ENCODE assay signal across 11 cellular contexts in genomic region chrX:41339148-41339547, GRCh38. TPM values are rescaled to one million over a fixed set of nuclear protein-coding genes. Genes with fewer than 3 reads are reported as not detected.
DNase-seq lines count a peak whose midpoint lies in the region; ATAC-seq lines count a peak whose summit lies in the region.
"Had no signal": no experiment of that assay in that cellular context is flagged by ENCODE, and none has a peak within 500 bp of the region (broad histone marks: within the 10 kb centered on the region; RNA-seq: fewer than 3 reads in every experiment).

No MANE protein-coding gene starts in this region.

- DNase-seq in activated CD4-positive, alpha-beta T cell treated with anti-CD3 and anti-CD28 coated beads for 36 hours, result no peak
- no peak for DNase-seq in activated CD4-positive, alpha-beta T cell treated with anti-CD3 and anti-CD28 coated beads, Interleukin-2, amount 50 U/mL, for 4 hours
- DNase-seq in activated T-helper 1 cell treated with anti-CD3 and anti-CD28 coated beads, Interleukin-12 subunit alpha, Interleukin-12 subunit beta, Interleukin-2, Interleukin-4 antibody, amounts not matched to agents 30 ng/mL and 10 ng/mL and 1 ng/mL, durations not matched to agents 14 hours and 24 hours and 36 hours (ENCODE audit: low spot score), result no peak
- DNase-seq in fibroblast of gingiva (ENCODE audit: low read depth), result peak; percentile 74
- DNase-seq in Kasumi-1 (lab: John Stamatoyannopoulos, UW), result no peak
- DNase-seq in KG1 (lab: John Stamatoyannopoulos, UW), result no peak
- DNase-seq: DMS153; stimulated activated CD4-positive, alpha-beta T cell treated with anti-CD3 and anti-CD28 coated beads, Interleukin-2, amount 100 ng/mL, for 24 hours had no signal

- POLR2A ChIA-PET in activated CD4-positive, alpha-beta T cell treated with anti-CD3 and anti-CD28 coated beads for 36 hours (lab: Charles Lee), result interaction anchor here (0.6 kb wide), 2 partner anchors 9 to 369 kb away, joined by 3 to 4 read pairs; no protein-coding TSS in a partner anchor

- no peak overlapping the region for H3K9ac ChIP-seq in skeletal muscle satellite cell (ENCODE audit: low read depth, low read length)

- no peaks in the 10 kb centered on the region for H3K9me3 Mint-ChIP-seq in activated CD4-positive, alpha-beta T cell treated with anti-CD3 and anti-CD28 coated beads for 36 hours (ENCODE audit: low read depth)
- no peaks in the 10 kb centered on the region for H3K9me3 Mint-ChIP-seq in activated T-helper 1 cell treated with anti-CD3 and anti-CD28 coated beads, Interleukin-12 subunit alpha, Interleukin-12 subunit beta, Interleukin-2, Interleukin-4 antibody, amounts not matched to agents 30 ng/mL and 10 ng/mL and 1 ng/mL, durations not matched to agents 14 hours and 24 hours and 36 hours

- H3K27ac Mint-ChIP-seq in activated CD4-positive, alpha-beta T cell treated with anti-CD3 and anti-CD28 coated beads for 36 hours, result peak overlapping the region; percentile 85
- H3K27ac Mint-ChIP-seq in activated T-helper 1 cell treated with anti-CD3 and anti-CD28 coated beads, Interleukin-12 subunit alpha, Interleukin-12 subunit beta, Interleukin-2, Interleukin-4 antibody, amounts not matched to agents 30 ng/mL and 10 ng/mL and 1 ng/mL, durations not matched to agents 14 hours and 24 hours and 36 hours, result peak overlapping the region; percentile 77

- peaks cover 31% of the 10 kb centered on the region for H3K4me1 ChIP-seq in skeletal muscle satellite cell (ENCODE audit: control insufficient read depth, insufficient read depth, low read length)

- CTCF ChIA-PET in activated CD4-positive, alpha-beta T cell treated with anti-CD3 and anti-CD28 coated beads for 36 hours (lab: Charles Lee), result interaction anchor here (0.6 to 1.3 kb wide), 2 partner anchors 98 to 392 kb away, joined by 3 read pairs; no protein-coding TSS in a partner anchor

- H3K4me3 Mint-ChIP-seq in activated CD4-positive, alpha-beta T cell treated with anti-CD3 and anti-CD28 coated beads for 36 hours, result peak overlapping the region; percentile 90
- H3K4me3 Mint-ChIP-seq in activated T-helper 1 cell treated with anti-CD3 and anti-CD28 coated beads, Interleukin-12 subunit alpha, Interleukin-12 subunit beta, Interleukin-2, Interleukin-4 antibody, amounts not matched to agents 30 ng/mL and 10 ng/mL and 1 ng/mL, durations not matched to agents 14 hours and 24 hours and 36 hours, result peak overlapping the region; percentile 91

- intact Hi-C loops in activated CD4-positive, alpha-beta T cell treated with anti-CD3 and anti-CD28 coated beads for 36 hours (cut with DNase I, micrococcal nuclease), result loop anchor here in 1 of 2 experiments (10.0 kb wide), 2 partner anchors 224 to 1234 kb away; no protein-coding TSS in a partner anchor
- intact Hi-C loops in activated T-helper 1 cell treated with anti-CD3 and anti-CD28 coated beads, Interleukin-12 subunit alpha, Interleukin-12 subunit beta, Interleukin-2, Interleukin-4 antibody, amounts not matched to agents 30 ng/mL and 10 ng/mL and 1 ng/mL, durations not matched to agents 14 hours and 24 hours and 36 hours (cut with micrococcal nuclease), result loop anchor here (5.0 to 10.0 kb wide), 3 partner anchors 326 to 692 kb away; partner anchors contain the start of genes CXorf38 and MED14

- H3K27me3 Mint-ChIP-seq in activated CD4-positive, alpha-beta T cell treated with anti-CD3 and anti-CD28 coated beads for 36 hours, result no peaks in the 10 kb centered on the region
- peaks cover 5% of the 10 kb centered on the region for H3K27me3 Mint-ChIP-seq in activated T-helper 1 cell treated with anti-CD3 and anti-CD28 coated beads, Interleukin-12 subunit alpha, Interleukin-12 subunit beta, Interleukin-2, Interleukin-4 antibody, amounts not matched to agents 30 ng/mL and 10 ng/mL and 1 ng/mL, durations not matched to agents 14 hours and 24 hours and 36 hours (ENCODE audit: insufficient read depth)

- peak overlapping the region; percentile 48 for H3K4me2 ChIP-seq in skeletal muscle satellite cell (ENCODE audit: low read length)

- peaks cover 67% of the 10 kb centered on the region for H3K36me3 ChIP-seq in skeletal muscle satellite cell (ENCODE audit: insufficient read depth, low read length)

- H3K4me3 ChIP-seq in skeletal muscle satellite cell (ENCODE audit: low read length), result no peak overlapping the region
- H3K4me3 ChIP-seq: cardiac muscle cell had no signal

- peaks cover 79% of the 10 kb centered on the region for H3K36me3 Mint-ChIP-seq in activated CD4-positive, alpha-beta T cell treated with anti-CD3 and anti-CD28 coated beads for 36 hours (ENCODE audit: low read depth)
- H3K36me3 Mint-ChIP-seq in activated T-helper 1 cell treated with anti-CD3 and anti-CD28 coated beads, Interleukin-12 subunit alpha, Interleukin-12 subunit beta, Interleukin-2, Interleukin-4 antibody, amounts not matched to agents 30 ng/mL and 10 ng/mL and 1 ng/mL, durations not matched to agents 14 hours and 24 hours and 36 hours (ENCODE audit: low read depth), result peaks cover 55% of the 10 kb centered on the region

- H3K4me1 Mint-ChIP-seq in activated CD4-positive, alpha-beta T cell treated with anti-CD3 and anti-CD28 coated beads for 36 hours, result peaks cover 36% of the 10 kb centered on the region
- peaks cover 40% of the 10 kb centered on the region for H3K4me1 Mint-ChIP-seq in activated T-helper 1 cell treated with anti-CD3 and anti-CD28 coated beads, Interleukin-12 subunit alpha, Interleukin-12 subunit beta, Interleukin-2, Interleukin-4 antibody, amounts not matched to agents 30 ng/mL and 10 ng/mL and 1 ng/mL, durations not matched to agents 14 hours and 24 hours and 36 hours (ENCODE audit: low read depth)

- no peaks in the 10 kb centered on the region for H3K9me3 ChIP-seq in skeletal muscle satellite cell (replicated peaks; ENCODE audit: low read length)

- no peaks in the 10 kb centered on the region for H3K27me3 ChIP-seq in skeletal muscle satellite cell (ENCODE audit: control insufficient read depth, insufficient read depth, low read length)
- H3K27me3 ChIP-seq: cardiac muscle cell had no signal

- ATAC-seq in activated CD4-positive, alpha-beta T cell treated with anti-CD3 and anti-CD28 coated beads for 36 hours, result no peak
- ATAC-seq in HG03045 (IDR thresholded peaks at IDR 0.05; ENCODE audit: unreplicated experiment), result no peak

RNA-seq across cellular contexts. Expression of gene DDX3X, which starts 5.2 kb away (rescaled TPM):
- 100 to 1,000 TPM; 118 to 207 TPM for total RNA-seq in activated CD4-positive, alpha-beta T cell treated with anti-CD3 and anti-CD28 coated beads for 36 hours
- total RNA-seq in activated T-helper 1 cell treated with anti-CD3 and anti-CD28 coated beads, Interleukin-12 subunit alpha, Interleukin-12 subunit beta, Interleukin-2, Interleukin-4 antibody, amounts not matched to agents 30 ng/mL and 10 ng/mL and 1 ng/mL, durations not matched to agents 14 hours and 24 hours and 36 hours, result 312 and 337 TPM in 2 replicates
- total RNA-seq in skeletal muscle satellite cell (2012; rRNA removed), result 92.8 and 138 TPM in 2 replicates
